In the genomic region with DNA sequence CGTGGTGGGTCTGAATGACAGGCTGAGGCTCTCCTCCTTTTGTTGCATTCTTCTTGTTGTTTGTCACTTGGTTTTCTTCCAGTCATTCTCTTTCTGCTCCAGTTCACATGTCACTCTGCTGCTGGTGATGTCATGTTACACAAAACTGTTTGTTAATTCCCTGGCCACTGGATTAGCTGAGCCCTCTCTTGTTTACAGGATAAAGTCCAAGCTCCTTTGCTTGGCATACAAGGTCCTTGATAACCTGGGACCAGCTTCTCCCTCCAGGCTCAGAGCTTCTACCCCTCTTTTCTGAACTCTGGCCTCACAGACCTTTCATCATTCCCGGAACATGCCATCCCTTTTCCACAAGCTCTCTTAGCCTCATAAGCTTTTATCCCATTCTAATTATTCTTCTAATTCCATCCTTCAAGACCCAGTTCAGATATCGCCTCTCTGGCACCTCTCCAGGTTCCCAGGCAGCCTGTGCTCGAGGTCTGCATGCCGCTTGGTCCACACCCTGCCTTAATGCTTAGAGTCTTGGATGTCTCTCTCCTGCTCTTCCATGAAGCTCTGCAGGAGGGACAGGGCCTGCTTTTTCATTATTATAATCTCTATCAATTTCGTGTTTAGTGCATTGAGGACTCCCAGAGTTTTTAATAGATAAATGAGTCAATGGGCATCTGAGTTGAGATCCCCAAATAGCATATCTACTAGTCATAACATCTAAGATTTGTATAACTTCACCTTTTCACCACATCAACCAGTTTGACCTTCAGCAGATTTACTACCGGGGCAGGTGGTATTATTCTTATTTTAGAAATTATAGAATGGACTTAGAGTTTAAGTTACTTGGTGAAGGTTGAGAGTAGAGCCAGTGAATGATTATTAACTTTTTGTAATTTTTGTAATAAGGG, we compare ENCODE assay signal across 9 cellular contexts.
DNase-seq lines count a peak whose midpoint lies in the region; ATAC-seq and TF ChIP-seq lines count a peak whose summit lies in the region.
"Had no signal": no experiment of that assay in that cellular context is flagged by ENCODE, and none has a peak within 500 bp of the region (broad histone marks: within the 10 kb centered on the region; RNA-seq: fewer than 3 reads in every experiment).

No MANE protein-coding gene starts in this region.

- no peak for TF ChIP-seq CTCF in spleen (IDR thresholded peaks at IDR 0.05 in 8 of 11, conservative IDR thresholded peaks at IDR 0.05 in 3 of 11)

- no peak overlapping the region for H3K4me3 ChIP-seq in spleen

- H3K27me3 ChIP-seq in spleen (replicated peaks in 1 of 7): no peaks in the 10 kb centered on the region

- no peak for TF ChIP-seq POLR2A in spleen (IDR thresholded peaks at IDR 0.05)

- peaks cover 0 to 98% (median 38%) of the 10 kb centered on the region in 6 donors for H3K36me3 ChIP-seq in spleen

- WGBS in spleen, 5 donors: 75 to 86% (median 83%) methylated on average over 7 of the region's 7 CpGs

- peak; percentile 53 for DNase-seq in NCI-H2171 treated with DMSO at 0.1 percent for 48 hours (lab: John Stamatoyannopoulos, UW)
- DNase-seq in NCI-H2171 (lab: John Stamatoyannopoulos, UW): no peak
- DNase-seq in SW480 (ENCODE audit: low spot score): peak; percentile 8
- peak; percentile 28 for DNase-seq in left cardiac atrium
- no peak for DNase-seq in spleen
- DNase-seq in DMS79 (lab: John Stamatoyannopoulos, UW): no peak
- DNase-seq in T1000 (lab: John Stamatoyannopoulos, UW): no peak
- no peak for DNase-seq in effector CD8-positive, alpha-beta T cell (lab: John Stamatoyannopoulos, UW)
- DNase-seq: H9 had no signal

- intact Hi-C loops in left cardiac atrium (cut with DNase I) (loop anchor here in 1 of 2 donors (5.0 kb wide), 1 partner anchor 98 kb away; the partner anchor contains the start of gene TMEM131L), spleen (cut with DNase I; ENCODE audit: low total_unique reads) (no loop called here)

- peaks cover 0 to 11% (median 1%) of the 10 kb centered on the region in 8 donors for H3K9me3 ChIP-seq in spleen

- H3K4me1 ChIP-seq in spleen: peaks cover 0 to 80% (median 16%) of the 10 kb centered on the region in 6 donors

- H3K27ac ChIP-seq in spleen: peak overlapping the region in 5 of 8 donors; percentile 4 to 45 (median 29)

- peak; percentile 46 to 78 for ATAC-seq in left cardiac atrium

Comparison
In these comparisons a context has a peak if more than half of its experiments do, and no peak if none do; other contexts are left out.
1. DNase-seq: peak in NCI-H2171 treated with DMSO at 0.1 percent for 48 hours (single experiment), SW480 (single experiment) and left cardiac atrium (single experiment); none in NCI-H2171 (single experiment), spleen (single experiment), DMS79 (single experiment), T1000 (single experiment) and effector CD8-positive, alpha-beta T cell (single experiment).